28 cellular contexts compared by ENCODE assay signal in the genomic region with DNA sequence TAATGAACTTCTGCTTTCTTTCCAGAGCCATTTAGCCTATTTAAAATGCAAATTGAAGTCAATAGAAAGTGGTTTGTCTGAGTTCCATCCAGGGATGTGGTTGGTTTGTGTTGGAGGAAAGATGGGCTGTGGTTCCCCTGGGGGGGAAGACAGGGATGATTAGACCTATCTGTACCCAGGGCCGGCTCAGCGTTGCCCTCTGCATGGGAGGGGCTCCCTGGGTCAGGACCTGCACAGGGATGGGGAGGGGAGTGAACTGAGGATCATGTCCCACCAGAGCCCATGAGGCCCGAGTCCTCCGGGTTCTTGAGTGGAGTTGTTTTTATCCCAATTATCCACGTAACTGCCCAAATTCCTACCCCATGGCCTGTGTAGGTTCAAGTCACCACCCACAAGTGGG.
"Had no signal": no experiment of that assay in that cellular context is flagged by ENCODE, and none has a peak within 500 bp of the region (broad histone marks: within the 10 kb centered on the region; RNA-seq: fewer than 3 reads in every experiment).

No MANE protein-coding gene starts in this region.

- H3K9me3 Mint-ChIP-seq: activated CD8-positive, alpha-beta T cell treated with anti-CD3 and anti-CD28 coated beads for 36 hours had no signal

- H3K36me3 ChIP-seq: MG63 had no signal

- H3K4me3 Mint-ChIP-seq: activated CD4-positive, alpha-beta T cell treated with anti-CD3 and anti-CD28 coated beads for 36 hours; activated CD8-positive, alpha-beta T cell treated with anti-CD3 and anti-CD28 coated beads for 36 hours; IgD-negative memory B cell; T-cell had no signal

- H3K9ac ChIP-seq: KMS-11 had no signal

- H3K4me1 Mint-ChIP-seq: activated CD4-positive, alpha-beta T cell treated with anti-CD3 and anti-CD28 coated beads for 36 hours had no signal

- H3K9me3 ChIP-seq: MG63 had no signal

- H3K4me3 ChIP-seq: MG63, SK-N-MC had no signal

- H3K27ac ChIP-seq: KMS-11, SK-N-MC, VCaP had no signal

- ATAC-seq: activated CD4-positive, alpha-beta T cell treated with anti-CD3 and anti-CD28 coated beads for 36 hours; activated CD8-positive, alpha-beta T cell treated with anti-CD3 and anti-CD28 coated beads for 36 hours; Panc1; Right ventricle myocardium inferior; T-cell had no signal

- H3K27ac Mint-ChIP-seq: activated CD4-positive, alpha-beta T cell treated with anti-CD3 and anti-CD28 coated beads for 36 hours; activated CD8-positive, alpha-beta T cell treated with anti-CD3 and anti-CD28 coated beads for 36 hours; IgD-negative memory B cell; T-cell had no signal

- H3K36me3 Mint-ChIP-seq: T-cell had no signal

- DNase-seq: activated CD4-positive, alpha-beta T cell treated with anti-CD3 and anti-CD28 coated beads for 36 hours; activated CD4-positive, alpha-beta T cell treated with anti-CD3 and anti-CD28 coated beads, Interleukin-2, amount 50 U/mL, for 1 hour; activated CD8-positive, alpha-beta memory T cell treated with anti-CD3 and anti-CD28 coated beads, Interleukin-2, amount 50 U/mL, for 48 hours; activated CD8-positive, alpha-beta T cell treated with anti-CD3 and anti-CD28 coated beads for 36 hours; activated naive CD4-positive, alpha-beta T cell treated with anti-CD3 and anti-CD28 coated beads, Interleukin-2, amount 50 U/mL, for 16 hours; activated T-cell treated with anti-CD3 and anti-CD28 coated beads, Interleukin-2, amount 50 U/mL, for 1 hour; aorta; central memory CD4-positive, alpha-beta T cell; MG63; NCI-H1092 treated with DMSO at 0.1 percent for 48 hours; NCI-H1417 treated with DMSO at 0.1 percent for 48 hours; NCI-H1694; NCI-H2029; NCI-H2107; NCI-H2171 treated with DMSO at 0.1 percent for 48 hours; NCI-H226; NCI-H510A; OCI-M1; RPMI8226; T-cell; T-helper 2 cell; T1000 had no signal
